11 cellular contexts compared by ENCODE assay signal in genomic region chr11:85299247-85299646, GRCh38.
DNase-seq lines count a peak whose midpoint lies in the region; ATAC-seq and TF ChIP-seq lines count a peak whose summit lies in the region.
"Had no signal": no experiment of that assay in that cellular context is flagged by ENCODE, and none has a peak within 500 bp of the region (broad histone marks: within the 10 kb centered on the region; RNA-seq: fewer than 3 reads in every experiment).

No MANE protein-coding gene starts in this region.

- DNase-seq in GM04503 (ENCODE audit: low read depth): peak; percentile 1
- DNase-seq in OCI-M1 (lab: John Stamatoyannopoulos, UW): peak; percentile 90
- DNase-seq in fibroblast of villous mesenchyme (ENCODE audit: low read depth): peak; percentile 7
- DNase-seq in stimulated activated naive B cell treated with anti-CD40 and anti-IgM and Interleukin-4, amounts not matched to agents 10 μg/mL and 1 μg/mL and 100 μg/mL, for 72 hours: no peak
- no peak for DNase-seq in NCI-H226
- no peak for DNase-seq in NCI-H524 (lab: John Stamatoyannopoulos, UW)
- DNase-seq: activated CD8-positive, alpha-beta memory T cell treated with anti-CD3 and anti-CD28 coated beads for 24 hours; CD8-positive, alpha-beta T cell; stimulated activated CD4-positive, alpha-beta T cell treated with anti-CD3 and anti-CD28 coated beads, Interleukin-4, amount 100 ng/mL, for 1 hour had no signal

- peaks cover 0 to 4% of the 10 kb centered on the region in 2 donors for H3K9me3 Mint-ChIP-seq in stimulated activated naive B cell treated with anti-CD40 and anti-IgM and Interleukin-4, amounts not matched to agents 10 μg/mL and 1 μg/mL and 100 μg/mL, for 72 hours

- H3K4me3 ChIP-seq in fibroblast of villous mesenchyme (ENCODE audit: low read depth, low read length): no peak overlapping the region
- H3K4me3 ChIP-seq: gastroesophageal sphincter had no signal

- no peak overlapping the region for H3K4me3 Mint-ChIP-seq in stimulated activated naive B cell treated with anti-CD40 and anti-IgM and Interleukin-4, amounts not matched to agents 10 μg/mL and 1 μg/mL and 100 μg/mL, for 72 hours
- H3K4me3 Mint-ChIP-seq: CD8-positive, alpha-beta T cell had no signal

- H3K27ac Mint-ChIP-seq in stimulated activated naive B cell treated with anti-CD40 and anti-IgM and Interleukin-4, amounts not matched to agents 10 μg/mL and 1 μg/mL and 100 μg/mL, for 72 hours: peak overlapping the region; percentile 49
- H3K27ac Mint-ChIP-seq: CD8-positive, alpha-beta T cell had no signal

- H3K27me3 Mint-ChIP-seq in stimulated activated naive B cell treated with anti-CD40 and anti-IgM and Interleukin-4, amounts not matched to agents 10 μg/mL and 1 μg/mL and 100 μg/mL, for 72 hours: no peaks in the 10 kb centered on the region

- TF ChIP-seq CTCF in fibroblast of villous mesenchyme (IDR thresholded peaks at IDR 0.05; ENCODE audit: insufficient read depth, low read depth, low read length): no peak

- H3K36me3 Mint-ChIP-seq in stimulated activated naive B cell treated with anti-CD40 and anti-IgM and Interleukin-4, amounts not matched to agents 10 μg/mL and 1 μg/mL and 100 μg/mL, for 72 hours: no peaks in the 10 kb centered on the region
- H3K36me3 Mint-ChIP-seq: CD8-positive, alpha-beta T cell had no signal

- no peak for ATAC-seq in stimulated activated naive B cell treated with anti-CD40 and anti-IgM and Interleukin-4, amounts not matched to agents 10 μg/mL and 1 μg/mL and 100 μg/mL, for 72 hours (replicated peaks)
- no peak for ATAC-seq in GM21576 (IDR thresholded peaks at IDR 0.05; ENCODE audit: unreplicated experiment)
- ATAC-seq: CD8-positive, alpha-beta T cell; gastroesophageal sphincter had no signal

- H3K4me1 Mint-ChIP-seq in stimulated activated naive B cell treated with anti-CD40 and anti-IgM and Interleukin-4, amounts not matched to agents 10 μg/mL and 1 μg/mL and 100 μg/mL, for 72 hours: peaks cover 2 to 11% of the 10 kb centered on the region in 2 donors

Comparison
In these comparisons a context has a peak if more than half of its experiments do, and no peak if none do; other contexts are left out.
1. DNase-seq: peak in GM04503 (single experiment), OCI-M1 (single experiment) and fibroblast of villous mesenchyme (single experiment); none in stimulated activated naive B cell treated with anti-CD40 and anti-IgM and Interleukin-4, amounts not matched to agents 10 μg/mL and 1 μg/mL and 100 μg/mL, for 72 hours (single experiment), NCI-H226 (single experiment) and NCI-H524 (0 of 2).